In genomic region chr2:84519332-84519957, GRCh38 we compare ENCODE assay signal across 1 cellular context.
TF ChIP-seq lines count a peak whose summit lies in the region.

No MANE protein-coding gene starts in this region.

TF ChIP-seq in GM12878, 131 proteins besides CTCF, POLR2A, EP300 and RAD21 (continued from another document):
- TF ChIP-seq E2F8 (IDR thresholded peaks at IDR 0.05; ENCODE audit: low read depth, partially characterized antibody) (no peak), PKNOX1 (IDR thresholded peaks at IDR 0.05) (no peak), ESRRA (IDR thresholded peaks at IDR 0.05; ENCODE audit: low read length) (no peak), RELB (IDR thresholded peaks at IDR 0.05; ENCODE audit: low read depth) (no peak), MLLT1 (IDR thresholded peaks at IDR 0.05) (no peak), MEF2A (IDR thresholded peaks at IDR 0.05; ENCODE audit: insufficient read depth, low read depth, low read length) (0 out of 2 replicates have a peak, but pooled peaks have one; percentile 36), TCF7 (IDR thresholded peaks at IDR 0.05; ENCODE audit: borderline replicate concordance) (no peak), JUNB (IDR thresholded peaks at IDR 0.05) (peak; percentile 32; the same call in 1 of the 2 replicates), SUPT20H (IDR thresholded peaks at IDR 0.05; ENCODE audit: borderline replicate concordance, control insufficient read depth, low read depth, low read length) (no peak), ZNF207 (IDR thresholded peaks at IDR 0.05; ENCODE audit: borderline replicate concordance) (no peak), SIN3A (IDR thresholded peaks at IDR 0.05; ENCODE audit: low read depth, low read length) (no peak), CEBPZ (IDR thresholded peaks at IDR 0.05; ENCODE audit: low read depth, low read length) (no peak), TARDBP (IDR thresholded peaks at IDR 0.05; ENCODE audit: borderline replicate concordance) (no peak), CEBPB (IDR thresholded peaks at IDR 0.05; ENCODE audit: borderline replicate concordance in 1 of 2, low read depth in 2 of 2, low read length in 2 of 2) (no peak), RBBP5 (conservative IDR thresholded peaks at IDR 0.05) (no peak), SREBF1 (IDR thresholded peaks at IDR 0.05; ENCODE audit: low read length) (no peak), POLR2AphosphoS5 (IDR thresholded peaks at IDR 0.05; ENCODE audit: low read length) (no peak), MEF2B (IDR thresholded peaks at IDR 0.05; ENCODE audit: partially characterized antibody, poor library complexity, severe bottlenecking) (peak; percentile 12)
TF ChIP-seq in GM12878: peak in this region for 3.
